Comparison of ENCODE assay signal across 16 cellular contexts in genomic region chr2:236971919-236972381, GRCh38.
DNase-seq lines count a peak whose midpoint lies in the region; ATAC-seq and TF ChIP-seq lines count a peak whose summit lies in the region.
"Had no signal": no experiment of that assay in that cellular context is flagged by ENCODE, and none has a peak within 500 bp of the region (broad histone marks: within the 10 kb centered on the region; RNA-seq: fewer than 3 reads in every experiment).

No MANE protein-coding gene starts in this region.

- H3K36me3 ChIP-seq in GM23338 (ENCODE audit: insufficient read depth) (no peaks in the 10 kb centered on the region), endodermal cell (ENCODE audit: control insufficient read depth, insufficient read depth, low read length) (no peaks in the 10 kb centered on the region), suprapubic skin (no peaks in the 10 kb centered on the region)
- H3K36me3 ChIP-seq: cardiac muscle cell had no signal

- H2AFZ ChIP-seq in GM23338: peak overlapping the region; percentile 66; the same call in 1 of the 2 replicates

- no peak overlapping the region for H3K4me3 Mint-ChIP-seq in GM23338
- H3K4me3 Mint-ChIP-seq in endodermal cell: no peak overlapping the region
- no peak overlapping the region for H3K4me3 Mint-ChIP-seq in effector memory CD8-positive, alpha-beta T cell
- H3K4me3 Mint-ChIP-seq: activated CD4-positive, alpha-beta T cell treated with anti-CD3 and anti-CD28 coated beads, Interleukin-2, amount 10 ng/mL, durations not matched to agents 24 days and 14 days; immature natural killer cell; naive thymus-derived CD8-positive, alpha-beta T cell had no signal

- H3K4me3 ChIP-seq in GM23338 (no peak overlapping the region), endodermal cell (ENCODE audit: low read length) (no peak overlapping the region), suprapubic skin (no peak overlapping the region)
- H3K4me3 ChIP-seq: cardiac muscle cell had no signal

- no peaks in the 10 kb centered on the region for H3K79me2 ChIP-seq in GM23338 (replicated peaks; ENCODE audit: insufficient read depth)

- H3K9ac ChIP-seq in endodermal cell (ENCODE audit: extremely low read depth, low read length, poor library complexity, severe bottlenecking): no peak overlapping the region

- 93% methylated on average over 10 to 20 of the region's 20 CpGs for WGBS in endodermal cell (ENCODE audit: insufficient coverage in 1 of 2, insufficient read length in 1 of 2), 2 experiments
- 71% methylated on average over 20 of the region's 20 CpGs for WGBS in suprapubic skin

- H3K9me3 ChIP-seq in endodermal cell (ENCODE audit: control insufficient read depth, low read length) (no peaks in the 10 kb centered on the region), suprapubic skin (no peaks in the 10 kb centered on the region)

- no peaks in the 10 kb centered on the region for H3K36me3 Mint-ChIP-seq in GM23338 (ENCODE audit: low read depth)
- H3K36me3 Mint-ChIP-seq in endodermal cell (ENCODE audit: low read depth): no peaks in the 10 kb centered on the region
- peaks cover 12% of the 10 kb centered on the region for H3K36me3 Mint-ChIP-seq in effector memory CD8-positive, alpha-beta T cell (ENCODE audit: insufficient read depth)
- H3K36me3 Mint-ChIP-seq: immature natural killer cell; naive thymus-derived CD8-positive, alpha-beta T cell had no signal

- H4K20me1 ChIP-seq in GM23338 (replicated peaks; ENCODE audit: insufficient read depth): no peaks in the 10 kb centered on the region

- H3K27me3 ChIP-seq in GM23338 (ENCODE audit: insufficient read depth) (no peaks in the 10 kb centered on the region), endodermal cell (ENCODE audit: control insufficient read depth, insufficient read depth, low read length, poor library complexity, severe bottlenecking) (no peaks in the 10 kb centered on the region), suprapubic skin (peaks cover 10% of the 10 kb centered on the region)
- H3K27me3 ChIP-seq: cardiac muscle cell had no signal

- H3K27me3 Mint-ChIP-seq in GM23338 (ENCODE audit: insufficient read depth, low read depth, poor library complexity) (peaks cover 6% of the 10 kb centered on the region), endodermal cell (ENCODE audit: insufficient read depth) (peaks cover 11% of the 10 kb centered on the region)
- peaks cover 39 to 47% of the 10 kb centered on the region in 2 donors for H3K27me3 Mint-ChIP-seq in effector memory CD8-positive, alpha-beta T cell
- H3K27me3 Mint-ChIP-seq: activated CD4-positive, alpha-beta T cell treated with anti-CD3 and anti-CD28 coated beads, Interleukin-2, amount 10 ng/mL, durations not matched to agents 24 days and 14 days; naive thymus-derived CD8-positive, alpha-beta T cell had no signal

- TF ChIP-seq CTCF in GM23338 (conservative IDR thresholded peaks at IDR 0.05; ENCODE audit: low read depth in 2 of 2): no peak
- TF ChIP-seq CTCF in endodermal cell (conservative IDR thresholded peaks at IDR 0.05): no peak
- no peak for TF ChIP-seq CTCF in suprapubic skin (IDR thresholded peaks at IDR 0.05)

- peaks cover 2% of the 10 kb centered on the region; the same call in 1 of the 3 replicates for H3K9me3 Mint-ChIP-seq in GM23338
- no peaks in the 10 kb centered on the region for H3K9me3 Mint-ChIP-seq in endodermal cell
- H3K9me3 Mint-ChIP-seq in effector memory CD8-positive, alpha-beta T cell: no peaks in the 10 kb centered on the region
- H3K9me3 Mint-ChIP-seq: activated CD4-positive, alpha-beta T cell treated with anti-CD3 and anti-CD28 coated beads, Interleukin-2, amount 10 ng/mL, durations not matched to agents 24 days and 14 days; immature natural killer cell; naive thymus-derived CD8-positive, alpha-beta T cell had no signal

- no peak for TF ChIP-seq POLR2A in suprapubic skin (IDR thresholded peaks at IDR 0.05)

- H3K27ac ChIP-seq in GM23338 (ENCODE audit: low read depth): no peak overlapping the region
- no peak overlapping the region for H3K27ac ChIP-seq in endodermal cell (ENCODE audit: low read depth, low read length)
- H3K27ac ChIP-seq in suprapubic skin: peak overlapping the region; percentile 39
- H3K27ac ChIP-seq: cardiac muscle cell had no signal

- H3F3A ChIP-seq in GM23338 (replicated peaks; ENCODE audit: low read depth): no peaks in the 10 kb centered on the region

- TF ChIP-seq EP300 in suprapubic skin (IDR thresholded peaks at IDR 0.05): no peak

- H3K4me1 ChIP-seq in GM23338 (ENCODE audit: insufficient read depth): peaks cover 18% of the 10 kb centered on the region; the same call in 1 of the 2 replicates
- peaks cover 10% of the 10 kb centered on the region for H3K4me1 ChIP-seq in endodermal cell (ENCODE audit: control insufficient read depth, insufficient read depth, low read length)
- peaks cover 23% of the 10 kb centered on the region for H3K4me1 ChIP-seq in suprapubic skin

- H3K4me1 Mint-ChIP-seq in GM23338 (peaks cover 37% of the 10 kb centered on the region), endodermal cell (peaks cover 23% of the 10 kb centered on the region)
- peaks cover 22 to 31% of the 10 kb centered on the region in 2 donors for H3K4me1 Mint-ChIP-seq in effector memory CD8-positive, alpha-beta T cell (ENCODE audit: low read depth in 2 of 2)

- H3K9me2 ChIP-seq in GM23338 (ENCODE audit: insufficient read depth): peaks cover 14% of the 10 kb centered on the region

- no peak overlapping the region for H3K27ac Mint-ChIP-seq in GM23338
- H3K27ac Mint-ChIP-seq in endodermal cell: no peak overlapping the region
- H3K27ac Mint-ChIP-seq in effector memory CD8-positive, alpha-beta T cell: no peak overlapping the region
- H3K27ac Mint-ChIP-seq: activated CD4-positive, alpha-beta T cell treated with anti-CD3 and anti-CD28 coated beads, Interleukin-2, amount 10 ng/mL, durations not matched to agents 24 days and 14 days; immature natural killer cell had no signal

- H3K4me2 ChIP-seq in GM23338: no peak overlapping the region

- ATAC-seq in GM23338: no peak
- no peak for ATAC-seq in effector memory CD8-positive, alpha-beta T cell (replicated peaks)
- ATAC-seq: naive thymus-derived CD8-positive, alpha-beta T cell had no signal

- DNase-seq in GM23338 (ENCODE audit: low spot score) (no peak), endodermal cell (peak; percentile 37), mesenteric fat pad (ENCODE audit: low spot score) (peak; percentile 67), suprapubic skin (ENCODE audit: low spot score in 2 of 2) (peak in 1 of 2 donors; percentile 64), nucleus accumbens (lab: John Stamatoyannopoulos, UW) (no peak)
- DNase-seq in activated CD4-positive, CD25-positive, alpha-beta regulatory T cell (lab: John Stamatoyannopoulos, UW): no peak
- no peak for DNase-seq in effector memory CD8-positive, alpha-beta T cell
- DNase-seq: activated CD4-positive, alpha-beta T cell treated with anti-CD3 and anti-CD28 coated beads, Interleukin-2, amount 10 ng/mL, durations not matched to agents 24 days and 14 days; activated gamma-delta T cell treated with Interleukin-2 at 50 U/mL for 16 hours; AML-193; erythroblast; immature natural killer cell; naive thymus-derived CD8-positive, alpha-beta T cell; RPMI8226; SW 1271 had no signal

TF ChIP-seq in GM23338, 12 proteins besides CTCF, POLR2A, EP300 and RAD21:
- TF ChIP-seq ZNF331 (CRISPR knock-in tag; IDR thresholded peaks at IDR 0.05; ENCODE audit: low read depth): no peak
- no peak for TF ChIP-seq JUNB (IDR thresholded peaks at IDR 0.05; ENCODE audit: unreplicated experiment)
- no peak for TF ChIP-seq REST (IDR thresholded peaks at IDR 0.05; ENCODE audit: unreplicated experiment)
- no peak for TF ChIP-seq EZH2 (IDR thresholded peaks at IDR 0.05; ENCODE audit: low read depth, unreplicated experiment)
- no peak for TF ChIP-seq CREB1 (CRISPR knock-in tag; IDR thresholded peaks at IDR 0.05; ENCODE audit: low read depth)
- TF ChIP-seq ETS1 (IDR thresholded peaks at IDR 0.05): no peak

Comparison
In these comparisons a context has a peak if more than half of its experiments do, and no peak if none do; other contexts are left out.
1. DNase-seq: peak in endodermal cell (single experiment) and mesenteric fat pad (single experiment); none in GM23338 (single experiment), activated CD4-positive, CD25-positive, alpha-beta regulatory T cell (0 of 4), nucleus accumbens (0 of 56) and effector memory CD8-positive, alpha-beta T cell (0 of 3).